In genomic region chr5:122726990-122727616, GRCh38 we compare ENCODE assay signal across 10 cellular contexts. TPM values are rescaled to one million over a fixed set of nuclear protein-coding genes. Genes with fewer than 3 reads are reported as not detected.
DNase-seq lines count a peak whose midpoint lies in the region; ATAC-seq and TF ChIP-seq lines count a peak whose summit lies in the region.
"Had no signal": no experiment of that assay in that cellular context is flagged by ENCODE, and none has a peak within 500 bp of the region (broad histone marks: within the 10 kb centered on the region; RNA-seq: fewer than 3 reads in every experiment).

No MANE protein-coding gene starts in this region.

- H3K4me3 Mint-ChIP-seq in chondrocyte (ENCODE audit: unreplicated experiment), result no peak overlapping the region
- no peak overlapping the region for H3K4me3 Mint-ChIP-seq in activated T-cell treated with anti-CD3 and anti-CD28 coated beads, Interleukin-2, amount 50 U/mL, for 4 hours
- H3K4me3 Mint-ChIP-seq: natural killer cell treated with Interleukin-12 subunit alpha and Interleukin-12 subunit beta and Interleukin-15 and Interleukin-18, amount 100 ng/mL, for 72 hours had no signal

- H3K36me3 ChIP-seq in Panc1 (ENCODE audit: control insufficient read depth, insufficient read depth, low read length), result no peaks in the 10 kb centered on the region
- no peaks in the 10 kb centered on the region for H3K36me3 ChIP-seq in WERI-Rb-1

- H3K27me3 Mint-ChIP-seq in chondrocyte (ENCODE audit: low read depth), result no peaks in the 10 kb centered on the region
- H3K27me3 Mint-ChIP-seq in activated T-cell treated with anti-CD3 and anti-CD28 coated beads, Interleukin-2, amount 50 U/mL, for 4 hours (ENCODE audit: low read depth), result peaks cover 12% of the 10 kb centered on the region

- no peak overlapping the region for H3K27ac ChIP-seq in Panc1 (ENCODE audit: low read length)
- no peak overlapping the region for H3K27ac ChIP-seq in WERI-Rb-1

- H3K4me1 Mint-ChIP-seq in chondrocyte (ENCODE audit: low read depth), result peaks cover 14% of the 10 kb centered on the region
- no peaks in the 10 kb centered on the region for H3K4me1 Mint-ChIP-seq in activated T-cell treated with anti-CD3 and anti-CD28 coated beads, Interleukin-2, amount 50 U/mL, for 4 hours (ENCODE audit: low read depth)

- TF ChIP-seq CTCF in Panc1 (IDR thresholded peaks at IDR 0.05) (no peak), chondrocyte (IDR thresholded peaks at IDR 0.05) (no peak), WERI-Rb-1 (IDR thresholded peaks at IDR 0.05; ENCODE audit: low read depth, low read length) (no peak)

- CTCF ChIA-PET in Panc1 (lab: Charles Lee), result no interaction called here

- POLR2A ChIA-PET in Panc1 (lab: Charles Lee), result no interaction called here

- H3K4me1 ChIP-seq in Panc1 (ENCODE audit: control insufficient read depth, insufficient read depth, low read length), result peaks cover 4% of the 10 kb centered on the region; the same call in 1 of the 2 replicates

- peaks cover 2% of the 10 kb centered on the region for H3K36me3 Mint-ChIP-seq in chondrocyte (ENCODE audit: low read depth)
- H3K36me3 Mint-ChIP-seq in activated T-cell treated with anti-CD3 and anti-CD28 coated beads, Interleukin-2, amount 50 U/mL, for 4 hours (ENCODE audit: insufficient read depth), result no peaks in the 10 kb centered on the region
- H3K36me3 Mint-ChIP-seq: natural killer cell treated with Interleukin-12 subunit alpha and Interleukin-12 subunit beta and Interleukin-15 and Interleukin-18, amount 100 ng/mL, for 72 hours had no signal

- H3K4me3 ChIP-seq in Panc1 (ENCODE audit: low read depth in 2 of 2, low read length in 2 of 2) (no peak overlapping the region), WERI-Rb-1 (ENCODE audit: low read depth, low read length) (no peak overlapping the region)

- H3K9me3 Mint-ChIP-seq in chondrocyte (ENCODE audit: low read depth), result peaks cover 9% of the 10 kb centered on the region
- H3K9me3 Mint-ChIP-seq in activated T-cell treated with anti-CD3 and anti-CD28 coated beads, Interleukin-2, amount 50 U/mL, for 4 hours, result no peaks in the 10 kb centered on the region
- H3K9me3 Mint-ChIP-seq: natural killer cell treated with Interleukin-12 subunit alpha and Interleukin-12 subunit beta and Interleukin-15 and Interleukin-18, amount 100 ng/mL, for 72 hours had no signal

- H3K27me3 ChIP-seq in Panc1 (ENCODE audit: control insufficient read depth, insufficient read depth, low read length), result no peaks in the 10 kb centered on the region
- H3K27me3 ChIP-seq in WERI-Rb-1 (ENCODE audit: insufficient read depth, low read depth, severe bottlenecking), result no peaks in the 10 kb centered on the region

- intact Hi-C loops in Panc1 (cut with micrococcal nuclease; ENCODE audit: unreplicated experiment), result no loop called here

- peak; percentile 50 for ATAC-seq in GM18499 (IDR thresholded peaks at IDR 0.05; ENCODE audit: insufficient read depth, unreplicated experiment)
- ATAC-seq in HG02588 (IDR thresholded peaks at IDR 0.05; ENCODE audit: unreplicated experiment), result peak; percentile 41
- ATAC-seq in Panc1, result peak; percentile 89
- ATAC-seq in activated T-cell treated with anti-CD3 and anti-CD28 coated beads, Interleukin-2, amount 50 U/mL, for 4 hours, result no peak

- BruUV-seq in Panc1 (replicated peaks; lab: Mats Ljungman, UMichigan), result no TSS peak

- in situ Hi-C loops in Panc1 (cut with HindIII; ENCODE audit: low pct_unique_long_range_greater_than_20kb, low sequenced_read_pairs), result no loop called here

- no peak overlapping the region for H3K27ac Mint-ChIP-seq in chondrocyte (ENCODE audit: unreplicated experiment)
- H3K27ac Mint-ChIP-seq: natural killer cell treated with Interleukin-12 subunit alpha and Interleukin-12 subunit beta and Interleukin-15 and Interleukin-18, amount 100 ng/mL, for 72 hours had no signal

- no peaks in the 10 kb centered on the region for H3K9me3 ChIP-seq in Panc1 (ENCODE audit: control insufficient read depth, insufficient read depth, low read depth, low read length)
- peaks cover 2% of the 10 kb centered on the region for H3K9me3 ChIP-seq in WERI-Rb-1 (ENCODE audit: severe bottlenecking)

- DNase-seq in Panc1 (ENCODE audit: low read depth, low spot score), result peak; percentile 50
- DNase-seq in kidney glomerular epithelial cell (lab: John Stamatoyannopoulos, UW), result peak; percentile 14
- no peak for DNase-seq in chondrocyte (ENCODE audit: low spot score)
- no peak for DNase-seq in activated T-cell treated with anti-CD3 and anti-CD28 coated beads, Interleukin-2, amount 50 U/mL, for 4 hours
- DNase-seq in cerebellar nuclear complex (lab: John Stamatoyannopoulos, UW), result no peak
- no peak for DNase-seq in WERI-Rb-1
- DNase-seq: MV-4-11 had no signal

RNA-seq across cellular contexts. Expression of gene SNX2, which starts 47.8 kb away (rescaled TPM):
- 66.8 TPM for total RNA-seq in Panc1 (2021; ENCODE audit: unreplicated experiment)
- polyA plus RNA-seq in Panc1 (2012; ENCODE audit: insufficient read length), result 103 TPM
- total RNA-seq in chondrocyte, result 49.1 to 53.8 TPM (median 51.0 TPM) in 3 replicates
- total RNA-seq in activated T-cell treated with anti-CD3 and anti-CD28 coated beads, Interleukin-2, amount 50 U/mL, for 4 hours, result 10 to 100 TPM; 34.2 to 35.7 (median 35.6) TPM

Comparison
In these comparisons a context has a peak if more than half of its experiments do, and no peak if none do; other contexts are left out.
1. ATAC-seq: peak in GM18499 (single experiment), HG02588 (single experiment) and Panc1 (single experiment); none in activated T-cell treated with anti-CD3 and anti-CD28 coated beads, Interleukin-2, amount 50 U/mL, for 4 hours (0 of 2).
2. DNase-seq: peak in Panc1 (single experiment) and kidney glomerular epithelial cell (single experiment); none in chondrocyte (single experiment), activated T-cell treated with anti-CD3 and anti-CD28 coated beads, Interleukin-2, amount 50 U/mL, for 4 hours (single experiment), cerebellar nuclear complex (0 of 2) and WERI-Rb-1 (single experiment).